Comparison of ENCODE assay signal across 26 cellular contexts in the genomic region with DNA sequence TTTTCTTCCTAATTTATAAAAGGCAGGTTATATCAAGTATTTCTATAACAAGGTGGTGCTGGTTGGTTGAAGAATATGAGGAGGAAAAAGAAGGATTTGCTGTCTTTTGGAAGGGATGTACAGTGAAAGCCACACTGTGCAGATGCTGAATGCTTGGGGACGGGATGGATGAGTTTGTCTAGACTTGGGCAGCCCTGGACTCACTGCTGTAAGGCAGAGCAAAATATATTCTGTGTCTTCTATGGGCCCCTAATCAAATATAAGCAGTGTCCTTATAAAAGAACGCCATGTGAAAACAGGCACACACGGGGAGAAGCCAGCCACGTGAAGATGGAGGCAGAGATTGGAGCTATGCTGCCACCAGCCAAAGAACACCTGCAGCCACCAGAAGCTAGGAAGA. TPM values are rescaled to one million over a fixed set of nuclear protein-coding genes. Genes with fewer than 3 reads are reported as not detected.
DNase-seq lines count a peak whose midpoint lies in the region; ATAC-seq and TF ChIP-seq lines count a peak whose summit lies in the region.
"Had no signal": no experiment of that assay in that cellular context is flagged by ENCODE, and none has a peak within 500 bp of the region (broad histone marks: within the 10 kb centered on the region; RNA-seq: fewer than 3 reads in every experiment).

No MANE protein-coding gene starts in this region.

- H3K4me3 ChIP-seq in ACC112 (ENCODE audit: low read depth, low read length) (no peak overlapping the region), SJCRH30 (peak overlapping the region; percentile 27)
- H3K4me3 ChIP-seq: BLaER1, cardiac muscle cell, esophagus muscularis mucosa, gastroesophageal sphincter, lung, skin epidermis, transverse colon had no signal

- H3K4me1 Mint-ChIP-seq in glutamatergic neuron (ENCODE audit: low read depth, unreplicated experiment) (peaks cover 34% of the 10 kb centered on the region), osteocyte (ENCODE audit: unreplicated experiment) (peaks cover 39% of the 10 kb centered on the region)
- H3K4me1 Mint-ChIP-seq in CD4-positive, alpha-beta T cell (ENCODE audit: low read depth), result peaks cover 15% of the 10 kb centered on the region

- H3K4me3 Mint-ChIP-seq in glutamatergic neuron (ENCODE audit: unreplicated experiment), result no peak overlapping the region
- H3K4me3 Mint-ChIP-seq in osteocyte (ENCODE audit: unreplicated experiment), result no peak overlapping the region
- no peak overlapping the region for H3K4me3 Mint-ChIP-seq in CD4-positive, alpha-beta T cell
- H3K4me3 Mint-ChIP-seq: activated CD4-positive, alpha-beta memory T cell treated with anti-CD3 and anti-CD28 coated beads, Interleukin-2, amount 10 ng/mL, durations not matched to agents 7 days and 5 days; dendritic cell treated with granulocyte-macrophage colony-stimulating factor and Interleukin-4, amounts not matched to agents 40 ng/mL and 50 ng/mL, for 4 days; stimulated activated naive CD8-positive, alpha-beta T cell treated with anti-CD3 and anti-CD28 coated beads, Interleukin-15, amount 100 ng/mL, for 72 hours; T-helper 1 cell treated with Interleukin-12 subunit alpha and Interleukin-12 subunit beta and Interleukin-4 antibody, amounts not matched to agents 30 μg/mL and 1 μg/mL, for 36 hours had no signal

- H3K9me3 Mint-ChIP-seq in glutamatergic neuron (ENCODE audit: unreplicated experiment) (peaks cover 3% of the 10 kb centered on the region), osteocyte (ENCODE audit: unreplicated experiment) (no peaks in the 10 kb centered on the region)
- no peaks in the 10 kb centered on the region for H3K9me3 Mint-ChIP-seq in CD4-positive, alpha-beta T cell
- H3K9me3 Mint-ChIP-seq: activated CD4-positive, alpha-beta memory T cell treated with anti-CD3 and anti-CD28 coated beads, Interleukin-2, amount 10 ng/mL, durations not matched to agents 7 days and 5 days; activated naive CD4-positive, alpha-beta T cell treated with anti-CD3 and anti-CD28 coated beads, Interleukin-2, amount 50 U/mL, for 72 hours; dendritic cell treated with granulocyte-macrophage colony-stimulating factor and Interleukin-4, amounts not matched to agents 40 ng/mL and 50 ng/mL, for 4 days; stimulated activated naive CD8-positive, alpha-beta T cell treated with anti-CD3 and anti-CD28 coated beads, Interleukin-15, amount 100 ng/mL, for 72 hours; T-helper 1 cell treated with Interleukin-12 subunit alpha and Interleukin-12 subunit beta and Interleukin-4 antibody, amounts not matched to agents 30 μg/mL and 1 μg/mL, for 36 hours had no signal

- CTCF ChIA-PET in CD4-positive, alpha-beta T cell (lab: Charles Lee), result no interaction called here

- intact Hi-C loops in CD4-positive, alpha-beta T cell (cut with DNase I, micrococcal nuclease), result no loop called here

- peaks cover 58% of the 10 kb centered on the region for H3K4me1 ChIP-seq in ACC112 (ENCODE audit: control insufficient read depth, insufficient read depth, low read length, unreplicated experiment)
- peaks cover 47% of the 10 kb centered on the region for H3K4me1 ChIP-seq in SJCRH30
- H3K4me1 ChIP-seq: BLaER1 had no signal

- H3K9me3 ChIP-seq in SJCRH30 (replicated peaks), result no peaks in the 10 kb centered on the region
- no peaks in the 10 kb centered on the region for H3K9me3 ChIP-seq in CD4-positive, alpha-beta T cell (ENCODE audit: control insufficient read depth, low read length)
- H3K9me3 ChIP-seq: BLaER1, esophagus muscularis mucosa, gastroesophageal sphincter, neutrophil, transverse colon had no signal

- TF ChIP-seq CTCF in glutamatergic neuron (IDR thresholded peaks at IDR 0.05; ENCODE audit: partially characterized antibody, unreplicated experiment) (no peak), osteocyte (IDR thresholded peaks at IDR 0.05) (no peak)
- no peak for TF ChIP-seq CTCF in CD4-positive, alpha-beta T cell (IDR thresholded peaks at IDR 0.05)

- H3K27me3 ChIP-seq in ACC112 (ENCODE audit: insufficient read depth, low read length), result no peaks in the 10 kb centered on the region
- H3K27me3 ChIP-seq in SJCRH30, result no peaks in the 10 kb centered on the region
- no peaks in the 10 kb centered on the region for H3K27me3 ChIP-seq in CD4-positive, alpha-beta T cell (ENCODE audit: control insufficient read depth, insufficient read depth, low read length)
- H3K27me3 ChIP-seq: BLaER1, cardiac muscle cell, esophagus muscularis mucosa, gastroesophageal sphincter, transverse colon had no signal

- H3K36me3 ChIP-seq in ACC112 (ENCODE audit: insufficient read depth, low read length) (peaks cover 3% of the 10 kb centered on the region; the same call in 1 of the 2 replicates), SJCRH30 (no peaks in the 10 kb centered on the region)
- H3K36me3 ChIP-seq: BLaER1, cardiac muscle cell, esophagus muscularis mucosa, gastroesophageal sphincter, neutrophil, transverse colon had no signal

- H3K36me3 Mint-ChIP-seq in glutamatergic neuron (ENCODE audit: unreplicated experiment), result no peaks in the 10 kb centered on the region
- no peaks in the 10 kb centered on the region for H3K36me3 Mint-ChIP-seq in osteocyte (ENCODE audit: unreplicated experiment)
- no peaks in the 10 kb centered on the region for H3K36me3 Mint-ChIP-seq in CD4-positive, alpha-beta T cell (ENCODE audit: low read depth)
- H3K36me3 Mint-ChIP-seq: activated naive CD4-positive, alpha-beta T cell treated with anti-CD3 and anti-CD28 coated beads, Interleukin-2, amount 50 U/mL, for 72 hours had no signal

- DNase-seq in SJCRH30, result peak; percentile 29 to 63
- DNase-seq in glutamatergic neuron, result no peak
- DNase-seq in osteocyte (ENCODE audit: extremely low spot score, unreplicated experiment), result peak; percentile 25
- no peak for DNase-seq in CD4-positive, alpha-beta T cell
- DNase-seq: activated CD4-positive, alpha-beta memory T cell treated with anti-CD3 and anti-CD28 coated beads, Interleukin-2, amount 10 ng/mL, durations not matched to agents 7 days and 5 days; DMS53; HCEC 1CT; kidney; NCI-H774; stimulated activated naive CD8-positive, alpha-beta T cell treated with anti-CD3 and anti-CD28 coated beads, Interleukin-15, amount 100 ng/mL, for 72 hours; transverse colon had no signal

- H2AFZ ChIP-seq in ACC112 (ENCODE audit: low read length, unreplicated experiment), result no peak overlapping the region

- ATAC-seq in CD4-positive, alpha-beta T cell (ENCODE audit: poor library complexity), result no peak
- ATAC-seq in GM21786 (IDR thresholded peaks at IDR 0.05; ENCODE audit: unreplicated experiment), result no peak
- no peak for ATAC-seq in HG03280 (IDR thresholded peaks at IDR 0.05; ENCODE audit: unreplicated experiment)
- no peak for ATAC-seq in GM21576 (IDR thresholded peaks at IDR 0.05; ENCODE audit: unreplicated experiment)
- ATAC-seq: activated CD4-positive, CD25-positive, alpha-beta regulatory T cell treated with anti-CD3 and anti-CD28 coated beads, Interleukin-2, amount 50 U/mL, for 24 hours; activated naive CD4-positive, alpha-beta T cell treated with anti-CD3 and anti-CD28 coated beads, Interleukin-2, amount 50 U/mL, for 72 hours; gastroesophageal sphincter; stimulated activated naive CD8-positive, alpha-beta T cell treated with anti-CD3 and anti-CD28 coated beads, Interleukin-15, amount 100 ng/mL, for 72 hours had no signal

- H3K79me2 ChIP-seq in ACC112 (ENCODE audit: control insufficient read depth, insufficient read depth, low read length, unreplicated experiment), result peaks cover 12% of the 10 kb centered on the region

- H3K27ac ChIP-seq in ACC112 (ENCODE audit: low read depth, low read length) (peak overlapping the region; percentile 76), SJCRH30 (peak overlapping the region; percentile 100)
- H3K27ac ChIP-seq in CD4-positive, alpha-beta T cell (ENCODE audit: low read depth, low read length), result no peak overlapping the region
- H3K27ac ChIP-seq: BLaER1, cardiac muscle cell, neutrophil, transverse colon had no signal

- H3K27me3 Mint-ChIP-seq in glutamatergic neuron (ENCODE audit: unreplicated experiment), result peaks cover 6% of the 10 kb centered on the region
- H3K27me3 Mint-ChIP-seq in osteocyte (ENCODE audit: unreplicated experiment), result no peaks in the 10 kb centered on the region
- H3K27me3 Mint-ChIP-seq in CD4-positive, alpha-beta T cell, result peaks cover 15% of the 10 kb centered on the region

- H3K27ac Mint-ChIP-seq in glutamatergic neuron (ENCODE audit: unreplicated experiment) (peak overlapping the region; percentile 3), osteocyte (ENCODE audit: unreplicated experiment) (no peak overlapping the region)
- no peak overlapping the region for H3K27ac Mint-ChIP-seq in CD4-positive, alpha-beta T cell
- H3K27ac Mint-ChIP-seq: activated CD4-positive, alpha-beta memory T cell treated with anti-CD3 and anti-CD28 coated beads, Interleukin-2, amount 10 ng/mL, durations not matched to agents 7 days and 5 days; activated naive CD4-positive, alpha-beta T cell treated with anti-CD3 and anti-CD28 coated beads, Interleukin-2, amount 50 U/mL, for 72 hours; stimulated activated naive CD8-positive, alpha-beta T cell treated with anti-CD3 and anti-CD28 coated beads, Interleukin-15, amount 100 ng/mL, for 72 hours; T-helper 1 cell treated with Interleukin-12 subunit alpha and Interleukin-12 subunit beta and Interleukin-4 antibody, amounts not matched to agents 30 μg/mL and 1 μg/mL, for 36 hours had no signal

- POLR2A ChIA-PET in CD4-positive, alpha-beta T cell (lab: Charles Lee), result no interaction called here

RNA-seq across cellular contexts. Expression of a gene that starts 47.4 kb away (rescaled TPM):
- 87.9 and 95.1 TPM in 2 replicates for total RNA-seq in SJCRH30 (2014; rRNA removed; shearing (Covaris generic))
- total RNA-seq in glutamatergic neuron (ENCODE audit: unreplicated experiment) (287 TPM), osteocyte (148 and 160 TPM in 2 replicates)
- total RNA-seq in CD4-positive, alpha-beta T cell, result 10 to 100 TPM; 37.7 to 39.5 TPM

Comparison
In these comparisons a context has a peak if more than half of its experiments do, and no peak if none do; other contexts are left out.
1. DNase-seq: peak in SJCRH30 (2 of 2) and osteocyte (single experiment); none in glutamatergic neuron (single experiment) and CD4-positive, alpha-beta T cell (0 of 10).